In genomic region chr5:172757394-172758010, GRCh38 we compare ENCODE assay signal across 1 cellular context.
TF ChIP-seq lines count a peak whose summit lies in the region.

No MANE protein-coding gene starts in this region.

TF ChIP-seq in SK-N-SH, 30 proteins besides CTCF, POLR2A, EP300 and RAD21 (continued from another document):
- TF ChIP-seq REST (IDR thresholded peaks at IDR 0.05; ENCODE audit: low read depth, low read length) (no peak), NFIC (IDR thresholded peaks at IDR 0.05; ENCODE audit: borderline replicate concordance) (no peak)
TF ChIP-seq in SK-N-SH: peak in this region for 0.
